Comparison of ENCODE assay signal across 1 cellular context in genomic region chr18:50268022-50268747, GRCh38.
A peak's percentile ranks its signal among the peaks of the same experiment; 100 is the strongest.
TF ChIP-seq lines count a peak whose summit lies in the region.

No MANE protein-coding gene starts in this region.

TF ChIP-seq in HepG2, 621 proteins besides CTCF, POLR2A, EP300 and RAD21 (continued from another document and continues in another):
- TF ChIP-seq CERS6 (CRISPR knock-in tag; IDR thresholded peaks at IDR 0.05) (no peak), ZNF788 (CRISPR knock-in tag; IDR thresholded peaks at IDR 0.05; ENCODE audit: borderline replicate concordance) (no peak), ZNF720 (CRISPR knock-in tag; IDR thresholded peaks at IDR 0.05) (no peak), SMARCE1 (IDR thresholded peaks at IDR 0.05; ENCODE audit: borderline replicate concordance) (no peak), NR1H2 (CRISPR knock-in tag; IDR thresholded peaks at IDR 0.05; ENCODE audit: borderline replicate concordance, low read depth) (no peak), ZNF432 (CRISPR knock-in tag; IDR thresholded peaks at IDR 0.05; ENCODE audit: borderline replicate concordance) (no peak), GABPB1 (CRISPR knock-in tag; IDR thresholded peaks at IDR 0.05) (peak; percentile 14; the same call in 1 of the 2 replicates), GFI1 (CRISPR knock-in tag; IDR thresholded peaks at IDR 0.05; ENCODE audit: borderline replicate concordance) (no peak), ZIK1 (CRISPR knock-in tag; IDR thresholded peaks at IDR 0.05; ENCODE audit: borderline replicate concordance, low read depth) (no peak), ZNF792 (CRISPR knock-in tag; IDR thresholded peaks at IDR 0.05) (no peak), STAG1 (CRISPR knock-in tag; IDR thresholded peaks at IDR 0.05) (0 out of 2 replicates have a peak, but pooled peaks have one; percentile 3), HNRNPH1 (optimal IDR thresholded peaks at IDR 0.05; ENCODE audit: low read depth, low read length) (no peak), ZNF281 (CRISPR knock-in tag; IDR thresholded peaks at IDR 0.05; ENCODE audit: borderline replicate concordance) (no peak), ZSCAN5A (CRISPR knock-in tag; IDR thresholded peaks at IDR 0.05; ENCODE audit: borderline replicate concordance) (no peak), ZFY (CRISPR knock-in tag; IDR thresholded peaks at IDR 0.05) (no peak), MED8 (CRISPR knock-in tag; IDR thresholded peaks at IDR 0.05; ENCODE audit: insufficient replicate concordance) (no peak), SETDB1 (CRISPR knock-in tag; IDR thresholded peaks at IDR 0.05; ENCODE audit: borderline replicate concordance) (no peak), SNAI1 (CRISPR knock-in tag; IDR thresholded peaks at IDR 0.05; ENCODE audit: borderline replicate concordance) (no peak), ZNF547 (CRISPR knock-in tag; IDR thresholded peaks at IDR 0.05) (no peak), REXO4 (CRISPR knock-in tag; IDR thresholded peaks at IDR 0.05; ENCODE audit: borderline replicate concordance) (no peak), EHMT2 (IDR thresholded peaks at IDR 0.05; ENCODE audit: borderline replicate concordance, low read depth, low read length) (no peak), BRF2 (CRISPR knock-in tag; IDR thresholded peaks at IDR 0.05) (no peak), GLMP (CRISPR knock-in tag; IDR thresholded peaks at IDR 0.05; ENCODE audit: borderline replicate concordance) (no peak), ZNF644 (CRISPR knock-in tag; IDR thresholded peaks at IDR 0.05; ENCODE audit: low read depth) (no peak), PHB2 (IDR thresholded peaks at IDR 0.05; ENCODE audit: partially characterized antibody) (no peak), HOXA3 (CRISPR knock-in tag; IDR thresholded peaks at IDR 0.05) (no peak), GATA4 (IDR thresholded peaks at IDR 0.05; ENCODE audit: borderline replicate concordance, low read depth) (no peak), ARID4A (CRISPR knock-in tag; IDR thresholded peaks at IDR 0.05; ENCODE audit: borderline replicate concordance) (no peak), CBFB (CRISPR knock-in tag; IDR thresholded peaks at IDR 0.05) (no peak), XRCC5 (optimal IDR thresholded peaks at IDR 0.05; ENCODE audit: low read length) (peak; percentile 35), ZFP37 (CRISPR knock-in tag; IDR thresholded peaks at IDR 0.05; ENCODE audit: borderline replicate concordance) (no peak), SNAPC2 (CRISPR knock-in tag; IDR thresholded peaks at IDR 0.05) (no peak), CSRNP1 (CRISPR knock-in tag; IDR thresholded peaks at IDR 0.05) (no peak), ZNF773 (CRISPR knock-in tag; IDR thresholded peaks at IDR 0.05; ENCODE audit: borderline replicate concordance) (no peak), CREBL2 (CRISPR knock-in tag; IDR thresholded peaks at IDR 0.05; ENCODE audit: borderline replicate concordance) (no peak), AGO2 (optimal IDR thresholded peaks at IDR 0.05; ENCODE audit: low read depth, low read length) (peak; percentile 92), ZNF12 (CRISPR knock-in tag; IDR thresholded peaks at IDR 0.05) (no peak), ZNF740 (CRISPR knock-in tag; IDR thresholded peaks at IDR 0.05) (no peak), BRD4 (CRISPR knock-in tag; IDR thresholded peaks at IDR 0.05) (no peak), PRDM4 (CRISPR knock-in tag; IDR thresholded peaks at IDR 0.05; ENCODE audit: borderline replicate concordance) (no peak), ZNF687 (CRISPR knock-in tag; IDR thresholded peaks at IDR 0.05) (peak; percentile 17; the same call in 1 of the 2 replicates)
